In the genomic region with DNA sequence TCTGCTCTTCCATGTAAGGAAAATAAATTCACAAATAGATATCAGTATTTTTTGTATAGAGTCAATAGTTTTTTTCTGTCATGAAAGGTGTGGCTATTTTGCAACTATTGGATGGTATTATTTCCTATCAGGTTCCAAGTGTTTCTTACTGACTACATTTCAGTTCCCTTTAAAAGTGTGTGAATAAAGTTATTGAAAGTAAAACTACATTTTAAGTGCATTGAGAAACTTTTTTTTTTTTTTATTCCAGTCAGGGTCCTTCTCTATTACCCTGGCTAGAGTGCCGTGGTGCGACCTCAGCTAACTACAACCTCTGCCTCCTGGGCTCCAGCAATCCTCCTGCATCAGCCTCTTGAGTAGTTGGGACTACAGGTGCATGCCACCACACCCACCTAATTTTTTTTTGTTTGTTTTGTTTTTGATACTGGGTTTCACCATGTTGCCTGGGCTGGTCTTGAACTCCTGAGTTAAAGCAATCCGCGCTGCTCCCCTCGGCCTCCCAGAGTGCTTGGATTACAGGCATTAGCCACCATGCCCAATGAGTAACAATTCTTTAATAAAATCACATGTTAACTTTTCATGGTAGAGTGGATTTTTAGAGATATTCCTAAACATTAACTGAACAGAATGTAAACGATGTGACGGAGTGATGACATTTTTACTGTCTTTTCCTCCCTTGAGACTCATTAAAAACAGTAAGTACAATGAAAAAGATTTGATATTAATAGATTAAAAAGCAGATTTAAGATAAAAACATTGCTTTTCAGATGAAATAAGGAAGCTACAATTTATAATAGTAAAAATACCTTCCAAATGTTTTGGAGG, we compare ENCODE assay signal across 1 cellular context.
A peak's percentile ranks its signal among the peaks of the same experiment; 100 is the strongest.
TF ChIP-seq lines count a peak whose summit lies in the region.

No MANE protein-coding gene starts in this region.

TF ChIP-seq in GM12878, 131 proteins besides CTCF, POLR2A, EP300 and RAD21:
- TF ChIP-seq NFIC (IDR thresholded peaks at IDR 0.05; ENCODE audit: low read depth, low read length) (no peak), KLF5 (IDR thresholded peaks at IDR 0.05; ENCODE audit: partially characterized antibody) (no peak), E2F8 (IDR thresholded peaks at IDR 0.05; ENCODE audit: low read depth, partially characterized antibody) (no peak), ZBTB40 (IDR thresholded peaks at IDR 0.05; ENCODE audit: borderline replicate concordance) (peak; percentile 82), CREM (IDR thresholded peaks at IDR 0.05; ENCODE audit: low read depth) (no peak), PKNOX1 (IDR thresholded peaks at IDR 0.05) (no peak)
